ENCODE assay signal across 8 cellular contexts in genomic region chr11:110297082-110297725, GRCh38. TPM values are rescaled to one million over a fixed set of nuclear protein-coding genes. Genes with fewer than 3 reads are reported as not detected.
DNase-seq lines count a peak whose midpoint lies in the region; ATAC-seq and TF ChIP-seq lines count a peak whose summit lies in the region.

No MANE protein-coding gene starts in this region.

- peak overlapping the region in 1 of 6 donors; percentile 32 for H3K27ac Mint-ChIP-seq in naive B cell

- H3K4me3 ChIP-seq in BLaER1 treated with 17β-estradiol and CSF1 and Interleukin-3, amounts not matched to agents 10 nM and 100 nM, result peak overlapping the region; percentile 86 to 99 (median 92)
- H3K4me3 ChIP-seq in LNCaP clone FGC (ENCODE audit: low read depth, low read length), result peak overlapping the region; percentile 89

- ATAC-seq in naive B cell (ENCODE audit: low read depth in 2 of 2) (no peak), GM21515 (IDR thresholded peaks at IDR 0.05; ENCODE audit: unreplicated experiment) (no peak), GM19035 (IDR thresholded peaks at IDR 0.05; ENCODE audit: unreplicated experiment) (no peak), GM19351 (IDR thresholded peaks at IDR 0.05; ENCODE audit: unreplicated experiment) (no peak)

- peaks cover 0 to 9% (median 0%) of the 10 kb centered on the region in 11 experiments; a peak in 4 of 22 replicates for H3K9me3 ChIP-seq in BLaER1 treated with 17β-estradiol and CSF1 and Interleukin-3, amounts not matched to agents 10 nM and 100 nM (replicated peaks in 1 of 11)

- peak overlapping the region in 10 of 11 experiments; percentile 89 to 99 (median 96); a peak in 18 of 22 replicates for H3K27ac ChIP-seq in BLaER1 treated with 17β-estradiol and CSF1 and Interleukin-3, amounts not matched to agents 10 nM and 100 nM
- peak overlapping the region; percentile 77 for H3K27ac ChIP-seq in cingulate gyrus (ENCODE audit: low read depth, low read length)

- H3K36me3 ChIP-seq in BLaER1 treated with 17β-estradiol and CSF1 and Interleukin-3, amounts not matched to agents 10 nM and 100 nM, result peaks cover 0 to under 1% (median 0%) of the 10 kb centered on the region in 11 experiments; a peak in 3 of 22 replicates

- no peaks in the 10 kb centered on the region for H3K27me3 Mint-ChIP-seq in naive B cell

- peak overlapping the region; percentile 56 to 91 (median 82) for H3K4me3 Mint-ChIP-seq in naive B cell

- H3K4me2 ChIP-seq in BLaER1 treated with 17β-estradiol and CSF1 and Interleukin-3, amounts not matched to agents 10 nM and 100 nM, result peak overlapping the region; percentile 59 to 93 (median 79)

- H3K4me1 ChIP-seq in BLaER1 treated with 17β-estradiol and CSF1 and Interleukin-3, amounts not matched to agents 10 nM and 100 nM, result peaks cover 24 to 41% (median 36%) of the 10 kb centered on the region in 10 experiments

- H3K9ac ChIP-seq in BLaER1 treated with 17β-estradiol and CSF1 and Interleukin-3, amounts not matched to agents 10 nM and 100 nM, result peak overlapping the region; percentile 91 to 99 (median 98); a peak in 21 of 22 replicates

- H3K36me3 Mint-ChIP-seq in naive B cell, result no peaks in the 10 kb centered on the region

- H3K4me1 Mint-ChIP-seq in naive B cell, result peaks cover 0 to 20% (median 8%) of the 10 kb centered on the region in 3 donors

- peaks cover 0 to 7% (median 0%) of the 10 kb centered on the region in 7 donors for H3K9me3 Mint-ChIP-seq in naive B cell

- no peak for TF ChIP-seq CTCF in LNCaP clone FGC (IDR thresholded peaks at IDR 0.05; ENCODE audit: control insufficient read depth, extremely low read depth, insufficient read depth)

- H3K27me3 ChIP-seq in BLaER1 treated with 17β-estradiol and CSF1 and Interleukin-3, amounts not matched to agents 10 nM and 100 nM, result no peaks in the 10 kb centered on the region

- peaks cover 8 to 36% (median 28%) of the 10 kb centered on the region in 11 experiments; a peak in 20 of 22 replicates for H4K20me1 ChIP-seq in BLaER1 treated with 17β-estradiol and CSF1 and Interleukin-3, amounts not matched to agents 10 nM and 100 nM

- DNase-seq in LNCaP clone FGC (ENCODE audit: low read depth) (peak; percentile 50), naive B cell (no peak), UCSD-AML1 (lab: John Stamatoyannopoulos, UW; ENCODE audit: unreplicated experiment) (no peak)

RNA-seq across cellular contexts. Expression of gene RDX, which starts 0.8 kb away (rescaled TPM):
- 10 to 100 TPM in 3 of 6 donors, 1 to 10 TPM in 3; 4.1 to 13.7 (median 8.9) TPM for polyA plus RNA-seq in naive B cell (ENCODE audit: low read depth in 6 of 6)
